ENCODE assay signal across 14 cellular contexts in genomic region chr7:129134356-129134972, GRCh38. TPM values are rescaled to one million over a fixed set of nuclear protein-coding genes. Genes with fewer than 3 reads are reported as not detected.
DNase-seq lines count a peak whose midpoint lies in the region; FAIRE-seq and TF ChIP-seq lines count a peak whose summit lies in the region.
"Had no signal": no experiment of that assay in that cellular context is flagged by ENCODE, and none has a peak within 500 bp of the region (broad histone marks: within the 10 kb centered on the region; RNA-seq: fewer than 3 reads in every experiment).

No MANE protein-coding gene starts in this region.

- H3K79me2 ChIP-seq in MM.1S (ENCODE audit: low read length) (no peaks in the 10 kb centered on the region), neural progenitor cell (ENCODE audit: low read depth) (no peaks in the 10 kb centered on the region), PC-9 (ENCODE audit: low read depth) (no peaks in the 10 kb centered on the region)
- H3K79me2 ChIP-seq: hepatocyte had no signal

- POLR2A ChIA-PET in PC-9 (lab: Charles Lee; ENCODE audit: unreplicated experiment) = no interaction called here

- H3K4me1 ChIP-seq in MM.1S (ENCODE audit: low read length) (peaks cover 12% of the 10 kb centered on the region), breast epithelium (no peaks in the 10 kb centered on the region), neural progenitor cell (peaks cover 8% of the 10 kb centered on the region), kidney (ENCODE audit: control insufficient read depth in 1 of 2, insufficient read depth in 1 of 2, low read depth in 1 of 2, low read length in 2 of 2) (no peaks in the 10 kb centered on the region), PC-9 (replicated peaks; ENCODE audit: insufficient read depth) (no peaks in the 10 kb centered on the region)
- H3K4me1 ChIP-seq: A549 had no signal

- peaks cover 18% of the 10 kb centered on the region for H3K4me1 Mint-ChIP-seq in T-helper 2 cell treated with Interferon-gamma antibody and Interleukin-4, amounts not matched to agents 5 μg/mL and 100 μg/mL, for 36 hours (ENCODE audit: low read depth)
- H3K4me1 Mint-ChIP-seq in neural progenitor cell = peaks cover 5% of the 10 kb centered on the region

- H3K9ac ChIP-seq in MM.1S (ENCODE audit: low read length) = no peak overlapping the region
- no peak overlapping the region for H3K9ac ChIP-seq in neural progenitor cell
- no peak overlapping the region for H3K9ac ChIP-seq in kidney (ENCODE audit: low read length in 2 of 2)

- no peaks in the 10 kb centered on the region for H3F3A ChIP-seq in MM.1S (ENCODE audit: insufficient read depth, low read length)
- H3F3A ChIP-seq in neural progenitor cell (ENCODE audit: low read depth) = peaks cover 11% of the 10 kb centered on the region
- H3F3A ChIP-seq in PC-9 (ENCODE audit: insufficient read depth, low read depth) = no peaks in the 10 kb centered on the region

- H3K27me3 ChIP-seq in MM.1S (replicated peaks; ENCODE audit: insufficient read depth, low read length) = no peaks in the 10 kb centered on the region
- H3K27me3 ChIP-seq in breast epithelium = no peaks in the 10 kb centered on the region
- H3K27me3 ChIP-seq in neural progenitor cell = no peaks in the 10 kb centered on the region
- no peaks in the 10 kb centered on the region for H3K27me3 ChIP-seq in PC-9 (ENCODE audit: insufficient read depth, low read depth)
- H3K27me3 ChIP-seq: hepatocyte, thyroid gland had no signal

- no peaks in the 10 kb centered on the region for H3K36me3 Mint-ChIP-seq in T-helper 2 cell treated with Interferon-gamma antibody and Interleukin-4, amounts not matched to agents 5 μg/mL and 100 μg/mL, for 36 hours (ENCODE audit: low read depth)
- H3K36me3 Mint-ChIP-seq in neural progenitor cell = no peaks in the 10 kb centered on the region

- CTCF ChIA-PET in PC-9 (lab: Charles Lee) = no interaction called here

- H3K9me3 ChIP-seq in MM.1S (replicated peaks; ENCODE audit: insufficient read depth, low read length) (no peaks in the 10 kb centered on the region), breast epithelium (no peaks in the 10 kb centered on the region), neural progenitor cell (ENCODE audit: low read depth) (no peaks in the 10 kb centered on the region), kidney (ENCODE audit: control insufficient read depth in 1 of 2, low read length in 2 of 2) (no peaks in the 10 kb centered on the region), PC-9 (ENCODE audit: insufficient read depth, low read depth) (no peaks in the 10 kb centered on the region)
- H3K9me3 ChIP-seq: A549, thyroid gland had no signal

- no peaks in the 10 kb centered on the region for H3K9me3 Mint-ChIP-seq in T-helper 2 cell treated with Interferon-gamma antibody and Interleukin-4, amounts not matched to agents 5 μg/mL and 100 μg/mL, for 36 hours
- no peaks in the 10 kb centered on the region for H3K9me3 Mint-ChIP-seq in neural progenitor cell

- peaks cover 2% of the 10 kb centered on the region for H3K27me3 Mint-ChIP-seq in T-helper 2 cell treated with Interferon-gamma antibody and Interleukin-4, amounts not matched to agents 5 μg/mL and 100 μg/mL, for 36 hours (ENCODE audit: low read depth)
- H3K27me3 Mint-ChIP-seq in neural progenitor cell (ENCODE audit: insufficient read depth, low read depth) = no peaks in the 10 kb centered on the region

- FAIRE-seq in kidney (lab: Jason Lieb, UNC) = no peak
- FAIRE-seq: A549 had no signal

- peak overlapping the region; percentile 71 for H2AFZ ChIP-seq in MM.1S (ENCODE audit: low read length)
- peak overlapping the region; percentile 69 for H2AFZ ChIP-seq in neural progenitor cell (replicated peaks)
- H2AFZ ChIP-seq in PC-9 = no peak overlapping the region
- H2AFZ ChIP-seq: hepatocyte had no signal

- DNase-seq in T-helper 2 cell treated with Interferon-gamma antibody and Interleukin-4, amounts not matched to agents 5 μg/mL and 100 μg/mL, for 36 hours (ENCODE audit: low spot score) = no peak
- DNase-seq in T-helper 2 cell = no peak
- DNase-seq in MM.1S = no peak
- DNase-seq in breast epithelium (ENCODE audit: low spot score in 2 of 2) = no peak
- DNase-seq in neural progenitor cell (ENCODE audit: low spot score) = no peak
- no peak for DNase-seq in ecto neural progenitor cell (ENCODE audit: low spot score)
- DNase-seq in kidney = no peak
- no peak for DNase-seq in PC-9
- DNase-seq: activated CD4-positive, alpha-beta T cell treated with anti-CD3 and anti-CD28 coated beads, Interleukin-2, amount 50 U/mL, for 1 hour; NCI-H446 treated with DMSO at 0.1 percent for 48 hours; SHP77 treated with DMSO at 0.1 percent for 48 hours; thyroid gland had no signal

- H3K27ac ChIP-seq in MM.1S (ENCODE audit: low read length) = no peak overlapping the region
- H3K27ac ChIP-seq in breast epithelium = peak overlapping the region; percentile 37 to 55
- H3K27ac ChIP-seq in neural progenitor cell = peak overlapping the region; percentile 4
- no peak overlapping the region for H3K27ac ChIP-seq in kidney (ENCODE audit: low read depth in 2 of 2, low read length in 2 of 2)
- no peak overlapping the region for H3K27ac ChIP-seq in PC-9
- H3K27ac ChIP-seq: A549, hepatocyte had no signal

- no peak overlapping the region for H3K4me3 Mint-ChIP-seq in T-helper 2 cell treated with Interferon-gamma antibody and Interleukin-4, amounts not matched to agents 5 μg/mL and 100 μg/mL, for 36 hours
- H3K4me3 Mint-ChIP-seq in neural progenitor cell = no peak overlapping the region

- H3K9me2 ChIP-seq in MM.1S (replicated peaks; ENCODE audit: insufficient read depth, low read length) (no peaks in the 10 kb centered on the region), PC-9 (ENCODE audit: insufficient read depth) (no peaks in the 10 kb centered on the region)

- H3K27ac Mint-ChIP-seq in T-helper 2 cell treated with Interferon-gamma antibody and Interleukin-4, amounts not matched to agents 5 μg/mL and 100 μg/mL, for 36 hours = peak overlapping the region; percentile 56
- no peak overlapping the region for H3K27ac Mint-ChIP-seq in neural progenitor cell

- H4K20me1 ChIP-seq in MM.1S (ENCODE audit: insufficient read depth, low read length) (no peaks in the 10 kb centered on the region), neural progenitor cell (ENCODE audit: low read depth) (no peaks in the 10 kb centered on the region), PC-9 (ENCODE audit: insufficient read depth) (no peaks in the 10 kb centered on the region)

- no TSS peak for BruUV-seq in PC-9 (replicated peaks; lab: Mats Ljungman, UMichigan)

- TF ChIP-seq CTCF in MM.1S (IDR thresholded peaks at IDR 0.05; ENCODE audit: low read length) (no peak), breast epithelium (IDR thresholded peaks at IDR 0.05) (no peak), neural progenitor cell (IDR thresholded peaks at IDR 0.05) (no peak), kidney (IDR thresholded peaks at IDR 0.05; ENCODE audit: borderline replicate concordance, extremely low read depth, insufficient read depth) (no peak), PC-9 (conservative IDR thresholded peaks at IDR 0.05) (no peak)

- H3K4me2 ChIP-seq in MM.1S (ENCODE audit: low read depth, low read length) (peak overlapping the region; percentile 32), neural progenitor cell (no peak overlapping the region), PC-9 (no peak overlapping the region)
- H3K4me2 ChIP-seq: A549, hepatocyte had no signal

- intact Hi-C loops in breast epithelium (cut with DNase I; ENCODE audit: low total_unique reads) (no loop called here), kidney (cut with DNase I) (no loop called here), PC-9 (cut with micrococcal nuclease; ENCODE audit: unreplicated experiment) (no loop called here)

- no peak overlapping the region for H3K4me3 ChIP-seq in MM.1S (ENCODE audit: low read length)
- H3K4me3 ChIP-seq in breast epithelium = no peak overlapping the region
- H3K4me3 ChIP-seq in neural progenitor cell = no peak overlapping the region
- H3K4me3 ChIP-seq in kidney (ENCODE audit: low read length in 2 of 2) = no peak overlapping the region
- no peak overlapping the region for H3K4me3 ChIP-seq in PC-9
- H3K4me3 ChIP-seq: A549, hepatocyte, thyroid gland had no signal

- H3K36me3 ChIP-seq in MM.1S (replicated peaks; ENCODE audit: insufficient read depth, low read length) (no peaks in the 10 kb centered on the region), breast epithelium (no peaks in the 10 kb centered on the region), neural progenitor cell (no peaks in the 10 kb centered on the region), kidney (ENCODE audit: control insufficient read depth in 1 of 2, insufficient read depth in 2 of 2, low read length in 2 of 2) (no peaks in the 10 kb centered on the region), PC-9 (ENCODE audit: low read depth) (no peaks in the 10 kb centered on the region)
- H3K36me3 ChIP-seq: thyroid gland had no signal

- no peak for TF ChIP-seq POLR2A in breast epithelium (IDR thresholded peaks at IDR 0.05)

RNA-seq across cellular contexts. Expression of gene TSPAN33, which starts 10.0 kb away (rescaled TPM):
- total RNA-seq in breast epithelium = 10 to 100 TPM in 1 of 3 donors, 1 to 10 TPM in 2; 3.9 to 11.4 (median 5.4) TPM
- 34.5 and 52.7 TPM in 2 replicates for total RNA-seq in neural progenitor cell (ENCODE audit: low replicate concordance)
- total RNA-seq in kidney = 54.9 TPM
- 316 TPM for polyA plus RNA-seq in kidney (ENCODE audit: insufficient read depth, low read depth, low replicate concordance)
- total RNA-seq in PC-9 (2021) = 5.8 and 9.6 TPM in 2 replicates

RNA-seq across cellular contexts. Expression of gene SMO, which starts 54.0 kb away (rescaled TPM):
- 10 to 100 TPM in 2 of 3 donors, 1 to 10 TPM in 1; 6.2 to 11.8 (median 10.2) TPM for total RNA-seq in breast epithelium
- total RNA-seq in neural progenitor cell (ENCODE audit: low replicate concordance) = 46.0 and 114 TPM in 2 replicates
- total RNA-seq in kidney = 13.2 TPM
- polyA plus RNA-seq in kidney (ENCODE audit: insufficient read depth, low read depth, low replicate concordance) = 20.8 TPM
- 1.2 and 1.9 TPM in 2 replicates for total RNA-seq in PC-9 (2021)

Comparison
In these comparisons a context has a peak if more than half of its experiments do, and no peak if none do; other contexts are left out.
1. H3K27ac ChIP-seq: peak in breast epithelium (2 of 2) and neural progenitor cell (single experiment); none in MM.1S (single experiment), kidney (0 of 2) and PC-9 (single experiment).